ENCODE assay signal across 17 cellular contexts in genomic region chr11:74541466-74541865, GRCh38.
"Had no signal": no experiment of that assay in that cellular context is flagged by ENCODE, and none has a peak within 500 bp of the region (broad histone marks: within the 10 kb centered on the region; RNA-seq: fewer than 3 reads in every experiment).

No MANE protein-coding gene starts in this region.

- H3K4me3 Mint-ChIP-seq: dendritic cell treated with granulocyte-macrophage colony-stimulating factor and Interleukin-4, amounts not matched to agents 40 ng/mL and 50 ng/mL, for 4 days; effector memory CD8-positive, alpha-beta T cell; endodermal cell had no signal

- H3K27ac Mint-ChIP-seq: dendritic cell treated with granulocyte-macrophage colony-stimulating factor and Interleukin-4, amounts not matched to agents 40 ng/mL and 50 ng/mL, for 4 days; effector memory CD8-positive, alpha-beta T cell; endodermal cell had no signal

- DNase-seq: colonic mucosa; cortex of kidney; dermis blood vessel endothelial cell; dorsolateral prefrontal cortex; effector CD4-positive, alpha-beta T cell; effector CD8-positive, alpha-beta T cell; effector memory CD4-positive, alpha-beta T cell; effector memory CD8-positive, alpha-beta T cell; endodermal cell; erythroblast; esophagus squamous epithelium; foreskin fibroblast; foreskin keratinocyte; foreskin melanocyte; gastrocnemius medialis; glutamatergic neuron had no signal
